Comparison of ENCODE assay signal across 1 cellular context in the genomic region with DNA sequence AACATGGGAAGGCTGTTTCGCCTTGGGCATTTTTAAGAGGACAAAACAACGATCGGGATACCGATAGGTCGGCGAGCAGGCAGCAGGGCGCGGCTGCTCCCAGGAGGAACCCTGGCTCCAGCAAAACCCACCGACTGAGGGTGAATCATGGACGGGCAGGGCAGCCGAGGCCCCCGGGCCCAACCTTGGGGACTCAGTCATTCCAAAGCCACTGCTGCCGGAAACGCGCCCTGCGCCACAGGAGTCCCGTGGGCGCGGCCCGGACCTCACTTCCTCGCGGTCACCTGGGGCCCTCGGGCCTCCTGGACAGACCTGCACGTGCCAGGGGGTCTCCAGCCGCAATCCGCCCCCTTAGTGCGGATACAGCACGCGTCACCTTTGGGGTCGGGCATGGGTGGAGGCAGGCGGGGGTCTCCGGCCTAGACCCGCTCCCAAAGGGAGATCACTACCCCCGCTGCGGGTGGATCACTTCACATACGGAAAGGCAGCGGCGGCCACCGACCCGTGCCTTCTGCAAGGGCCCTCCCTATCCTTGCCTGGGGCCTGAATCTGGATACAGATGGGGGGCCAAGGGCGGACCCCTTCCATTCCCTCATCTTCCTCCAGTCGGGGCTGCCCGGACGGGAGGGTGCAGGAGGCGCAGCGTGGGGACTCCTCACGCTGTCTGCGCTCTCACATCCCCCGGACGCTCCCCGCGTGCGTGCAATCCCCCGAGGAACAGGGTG.
A peak's percentile ranks its signal among the peaks of the same experiment; 100 is the strongest.
TF ChIP-seq lines count a peak whose summit lies in the region.

No MANE protein-coding gene starts in this region.

TF ChIP-seq in HepG2, 621 proteins besides CTCF, POLR2A, EP300 and RAD21 (continued from another document and continues in another):
- TF ChIP-seq, protein P1, sequence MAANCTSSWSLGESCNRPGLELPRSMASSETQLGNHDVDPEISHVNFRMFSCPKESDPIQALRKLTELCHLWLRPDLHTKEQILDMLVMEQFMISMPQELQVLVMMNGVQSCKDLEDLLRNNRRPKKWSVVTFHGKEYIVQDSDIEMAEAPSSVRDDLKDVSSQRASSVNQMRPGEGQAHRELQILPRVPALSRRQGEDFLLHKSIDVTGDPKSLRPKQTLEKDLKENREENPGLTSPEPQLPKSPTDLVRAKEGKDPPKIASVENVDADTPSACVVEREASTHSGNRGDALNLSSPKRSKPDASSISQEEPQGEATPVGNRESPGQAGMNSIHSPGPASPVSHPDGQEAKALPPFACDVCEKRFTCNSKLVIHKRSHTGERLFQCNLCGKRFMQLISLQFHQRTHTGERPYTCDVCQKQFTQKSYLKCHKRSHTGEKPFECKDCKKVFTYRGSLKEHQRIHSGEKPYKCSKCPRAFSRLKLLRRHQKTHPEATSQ (CRISPR knock-in tag; IDR thresholded peaks at IDR 0.05; ENCODE audit: borderline replicate concordance): no peak
- no peak for TF ChIP-seq ZNF790 (CRISPR knock-in tag; IDR thresholded peaks at IDR 0.05; ENCODE audit: borderline replicate concordance)
- peak; percentile 75; the same call in 1 of the 2 replicates for TF ChIP-seq ZNF432 (CRISPR knock-in tag; IDR thresholded peaks at IDR 0.05; ENCODE audit: borderline replicate concordance)
- no peak for TF ChIP-seq HCFC1 (IDR thresholded peaks at IDR 0.05; ENCODE audit: low read depth, low read length)
- peak; percentile 8; the same call in 1 of the 2 replicates for TF ChIP-seq POLR2G (IDR thresholded peaks at IDR 0.05; ENCODE audit: low read depth, low read length)
- no peak for TF ChIP-seq ZNF205 (CRISPR knock-in tag; IDR thresholded peaks at IDR 0.05)
- TF ChIP-seq, protein P2, sequence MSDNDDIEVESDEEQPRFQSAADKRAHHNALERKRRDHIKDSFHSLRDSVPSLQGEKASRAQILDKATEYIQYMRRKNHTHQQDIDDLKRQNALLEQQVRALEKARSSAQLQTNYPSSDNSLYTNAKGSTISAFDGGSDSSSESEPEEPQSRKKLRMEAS (IDR thresholded peaks at IDR 0.05): peak; percentile 74
- TF ChIP-seq ZFP82 (CRISPR knock-in tag; IDR thresholded peaks at IDR 0.05; ENCODE audit: borderline replicate concordance): no peak
- TF ChIP-seq ZNF354B (CRISPR knock-in tag; IDR thresholded peaks at IDR 0.05): no peak
- TF ChIP-seq ZNF382 (CRISPR knock-in tag; IDR thresholded peaks at IDR 0.05; ENCODE audit: borderline replicate concordance): no peak
- TF ChIP-seq, protein P3, sequence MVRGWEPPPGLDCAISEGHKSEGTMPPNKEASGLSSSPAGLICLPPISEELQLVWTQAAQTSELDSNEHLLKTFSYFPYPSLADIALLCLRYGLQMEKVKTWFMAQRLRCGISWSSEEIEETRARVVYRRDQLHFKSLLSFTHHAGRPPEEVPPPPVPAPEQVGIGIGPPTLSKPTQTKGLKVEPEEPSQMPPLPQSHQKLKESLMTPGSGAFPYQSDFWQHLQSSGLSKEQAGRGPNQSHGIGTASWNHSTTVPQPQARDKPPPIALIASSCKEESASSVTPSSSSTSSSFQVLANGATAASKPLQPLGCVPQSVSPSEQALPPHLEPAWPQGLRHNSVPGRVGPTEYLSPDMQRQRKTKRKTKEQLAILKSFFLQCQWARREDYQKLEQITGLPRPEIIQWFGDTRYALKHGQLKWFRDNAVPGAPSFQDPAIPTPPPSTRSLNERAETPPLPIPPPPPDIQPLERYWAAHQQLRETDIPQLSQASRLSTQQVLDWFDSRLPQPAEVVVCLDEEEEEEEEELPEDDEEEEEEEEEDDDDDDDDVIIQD (CRISPR knock-in tag; IDR thresholded peaks at IDR 0.05; ENCODE audit: low read depth): no peak
- 0 out of 2 replicates have a peak, but pooled peaks have one; percentile 4 for TF ChIP-seq ZNF703 (CRISPR knock-in tag; IDR thresholded peaks at IDR 0.05; ENCODE audit: borderline replicate concordance)
- no peak for TF ChIP-seq MAFG (CRISPR knock-in tag; IDR thresholded peaks at IDR 0.05)
- TF ChIP-seq, protein P4, sequence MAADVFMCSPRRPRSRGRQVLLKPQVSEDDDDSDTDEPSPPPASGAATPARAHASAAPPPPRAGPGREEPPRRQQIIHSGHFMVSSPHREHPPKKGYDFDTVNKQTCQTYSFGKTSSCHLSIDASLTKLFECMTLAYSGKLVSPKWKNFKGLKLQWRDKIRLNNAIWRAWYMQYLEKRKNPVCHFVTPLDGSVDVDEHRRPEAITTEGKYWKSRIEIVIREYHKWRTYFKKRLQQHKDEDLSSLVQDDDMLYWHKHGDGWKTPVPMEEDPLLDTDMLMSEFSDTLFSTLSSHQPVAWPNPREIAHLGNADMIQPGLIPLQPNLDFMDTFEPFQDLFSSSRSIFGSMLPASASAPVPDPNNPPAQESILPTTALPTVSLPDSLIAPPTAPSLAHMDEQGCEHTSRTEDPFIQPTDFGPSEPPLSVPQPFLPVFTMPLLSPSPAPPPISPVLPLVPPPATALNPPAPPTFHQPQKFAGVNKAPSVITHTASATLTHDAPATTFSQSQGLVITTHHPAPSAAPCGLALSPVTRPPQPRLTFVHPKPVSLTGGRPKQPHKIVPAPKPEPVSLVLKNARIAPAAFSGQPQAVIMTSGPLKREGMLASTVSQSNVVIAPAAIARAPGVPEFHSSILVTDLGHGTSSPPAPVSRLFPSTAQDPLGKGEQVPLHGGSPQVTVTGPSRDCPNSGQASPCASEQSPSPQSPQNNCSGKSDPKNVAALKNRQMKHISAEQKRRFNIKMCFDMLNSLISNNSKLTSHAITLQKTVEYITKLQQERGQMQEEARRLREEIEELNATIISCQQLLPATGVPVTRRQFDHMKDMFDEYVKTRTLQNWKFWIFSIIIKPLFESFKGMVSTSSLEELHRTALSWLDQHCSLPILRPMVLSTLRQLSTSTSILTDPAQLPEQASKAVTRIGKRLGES (CRISPR knock-in tag; IDR thresholded peaks at IDR 0.05; ENCODE audit: borderline replicate concordance): no peak
- no peak; the same call in 1 of the 2 replicates for TF ChIP-seq ZNF451 (CRISPR knock-in tag; IDR thresholded peaks at IDR 0.05)
- TF ChIP-seq, protein P5, sequence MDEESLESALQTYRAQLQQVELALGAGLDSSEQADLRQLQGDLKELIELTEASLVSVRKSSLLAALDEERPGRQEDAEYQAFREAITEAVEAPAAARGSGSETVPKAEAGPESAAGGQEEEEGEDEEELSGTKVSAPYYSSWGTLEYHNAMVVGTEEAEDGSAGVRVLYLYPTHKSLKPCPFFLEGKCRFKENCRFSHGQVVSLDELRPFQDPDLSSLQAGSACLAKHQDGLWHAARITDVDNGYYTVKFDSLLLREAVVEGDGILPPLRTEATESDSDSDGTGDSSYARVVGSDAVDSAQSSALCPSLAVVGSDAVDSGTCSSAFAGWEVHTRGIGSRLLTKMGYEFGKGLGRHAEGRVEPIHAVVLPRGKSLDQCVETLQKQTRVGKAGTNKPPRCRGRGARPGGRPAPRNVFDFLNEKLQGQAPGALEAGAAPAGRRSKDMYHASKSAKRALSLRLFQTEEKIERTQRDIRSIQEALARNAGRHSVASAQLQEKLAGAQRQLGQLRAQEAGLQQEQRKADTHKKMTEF (CRISPR knock-in tag; IDR thresholded peaks at IDR 0.05): no peak
- TF ChIP-seq ZNF251 (CRISPR knock-in tag; IDR thresholded peaks at IDR 0.05): no peak
- no peak for TF ChIP-seq REPIN1 (CRISPR knock-in tag; IDR thresholded peaks at IDR 0.05; ENCODE audit: borderline replicate concordance, low read depth)
- TF ChIP-seq ZNF569 (CRISPR knock-in tag; IDR thresholded peaks at IDR 0.05; ENCODE audit: borderline replicate concordance): no peak
- TF ChIP-seq SPEN (CRISPR knock-in tag; IDR thresholded peaks at IDR 0.05; ENCODE audit: low read depth): peak; percentile 1; the same call in 1 of the 2 replicates
- TF ChIP-seq RORA (CRISPR knock-in tag; IDR thresholded peaks at IDR 0.05): no peak
- TF ChIP-seq, protein P6, sequence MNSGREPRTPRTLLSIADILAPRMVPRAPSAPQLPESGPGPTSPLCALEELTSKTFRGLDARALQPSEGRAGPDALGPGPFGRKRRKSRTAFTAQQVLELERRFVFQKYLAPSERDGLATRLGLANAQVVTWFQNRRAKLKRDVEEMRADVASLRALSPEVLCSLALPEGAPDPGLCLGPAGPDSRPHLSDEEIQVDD (CRISPR knock-in tag; IDR thresholded peaks at IDR 0.05; ENCODE audit: borderline replicate concordance): no peak; the same call in 1 of the 2 replicates
- TF ChIP-seq PLRG1 (conservative IDR thresholded peaks at IDR 0.05): no peak
- TF ChIP-seq XBP1 (CRISPR knock-in tag; IDR thresholded peaks at IDR 0.05): no peak
- no peak for TF ChIP-seq NFKBIZ (CRISPR knock-in tag; IDR thresholded peaks at IDR 0.05)
- 0 out of 2 replicates have a peak, but pooled peaks have one; percentile 44 for TF ChIP-seq ZNF256 (CRISPR knock-in tag; conservative IDR thresholded peaks at IDR 0.05)
- TF ChIP-seq CBX5 (CRISPR knock-in tag; IDR thresholded peaks at IDR 0.05; ENCODE audit: borderline replicate concordance): no peak
- TF ChIP-seq, protein P7, sequence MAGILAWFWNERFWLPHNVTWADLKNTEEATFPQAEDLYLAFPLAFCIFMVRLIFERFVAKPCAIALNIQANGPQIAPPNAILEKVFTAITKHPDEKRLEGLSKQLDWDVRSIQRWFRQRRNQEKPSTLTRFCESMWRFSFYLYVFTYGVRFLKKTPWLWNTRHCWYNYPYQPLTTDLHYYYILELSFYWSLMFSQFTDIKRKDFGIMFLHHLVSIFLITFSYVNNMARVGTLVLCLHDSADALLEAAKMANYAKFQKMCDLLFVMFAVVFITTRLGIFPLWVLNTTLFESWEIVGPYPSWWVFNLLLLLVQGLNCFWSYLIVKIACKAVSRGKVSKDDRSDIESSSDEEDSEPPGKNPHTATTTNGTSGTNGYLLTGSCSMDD (CRISPR knock-in tag; IDR thresholded peaks at IDR 0.05): no peak
- TF ChIP-seq SNAPC2 (CRISPR knock-in tag; IDR thresholded peaks at IDR 0.05): no peak
- TF ChIP-seq, protein P8, sequence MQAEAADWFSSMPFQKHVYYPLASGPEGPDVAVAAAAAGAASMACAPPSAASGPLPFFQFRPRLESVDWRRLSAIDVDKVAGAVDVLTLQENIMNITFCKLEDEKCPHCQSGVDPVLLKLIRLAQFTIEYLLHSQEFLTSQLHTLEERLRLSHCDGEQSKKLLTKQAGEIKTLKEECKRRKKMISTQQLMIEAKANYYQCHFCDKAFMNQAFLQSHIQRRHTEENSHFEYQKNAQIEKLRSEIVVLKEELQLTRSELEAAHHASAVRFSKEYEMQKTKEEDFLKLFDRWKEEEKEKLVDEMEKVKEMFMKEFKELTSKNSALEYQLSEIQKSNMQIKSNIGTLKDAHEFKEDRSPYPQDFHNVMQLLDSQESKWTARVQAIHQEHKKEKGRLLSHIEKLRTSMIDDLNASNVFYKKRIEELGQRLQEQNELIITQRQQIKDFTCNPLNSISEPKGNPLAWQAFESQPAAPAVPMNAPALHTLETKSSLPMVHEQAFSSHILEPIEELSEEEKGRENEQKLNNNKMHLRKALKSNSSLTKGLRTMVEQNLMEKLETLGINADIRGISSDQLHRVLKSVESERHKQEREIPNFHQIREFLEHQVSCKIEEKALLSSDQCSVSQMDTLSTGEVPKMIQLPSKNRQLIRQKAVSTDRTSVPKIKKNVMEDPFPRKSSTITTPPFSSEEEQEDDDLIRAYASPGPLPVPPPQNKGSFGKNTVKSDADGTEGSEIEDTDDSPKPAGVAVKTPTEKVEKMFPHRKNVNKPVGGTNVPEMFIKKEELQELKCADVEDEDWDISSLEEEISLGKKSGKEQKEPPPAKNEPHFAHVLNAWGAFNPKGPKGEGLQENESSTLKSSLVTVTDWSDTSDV (CRISPR knock-in tag; IDR thresholded peaks at IDR 0.05): no peak
- TF ChIP-seq, protein P9, sequence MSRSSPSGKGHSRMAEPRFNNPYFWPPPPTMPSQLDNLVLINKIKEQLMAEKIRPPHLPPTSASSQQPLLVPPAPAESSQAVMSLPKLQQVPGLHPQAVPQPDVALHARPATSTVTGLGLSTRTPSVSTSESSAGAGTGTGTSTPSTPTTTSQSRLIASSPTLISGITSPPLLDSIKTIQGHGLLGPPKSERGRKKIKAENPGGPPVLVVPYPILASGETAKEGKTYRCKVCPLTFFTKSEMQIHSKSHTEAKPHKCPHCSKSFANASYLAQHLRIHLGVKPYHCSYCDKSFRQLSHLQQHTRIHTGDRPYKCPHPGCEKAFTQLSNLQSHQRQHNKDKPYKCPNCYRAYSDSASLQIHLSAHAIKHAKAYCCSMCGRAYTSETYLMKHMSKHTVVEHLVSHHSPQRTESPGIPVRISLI (CRISPR knock-in tag; IDR thresholded peaks at IDR 0.05; ENCODE audit: borderline replicate concordance): peak; percentile 40; the same call in 1 of the 2 replicates
- 0 out of 2 replicates have a peak, but pooled peaks have one; percentile 6 for TF ChIP-seq MEIS1 (CRISPR knock-in tag; IDR thresholded peaks at IDR 0.05; ENCODE audit: borderline replicate concordance)
- TF ChIP-seq, protein P10, sequence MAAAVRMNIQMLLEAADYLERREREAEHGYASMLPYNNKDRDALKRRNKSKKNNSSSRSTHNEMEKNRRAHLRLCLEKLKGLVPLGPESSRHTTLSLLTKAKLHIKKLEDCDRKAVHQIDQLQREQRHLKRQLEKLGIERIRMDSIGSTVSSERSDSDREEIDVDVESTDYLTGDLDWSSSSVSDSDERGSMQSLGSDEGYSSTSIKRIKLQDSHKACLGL (CRISPR knock-in tag; IDR thresholded peaks at IDR 0.05): peak; percentile 74; the same call in 1 of the 2 replicates
- TF ChIP-seq NAIF1 (CRISPR knock-in tag; IDR thresholded peaks at IDR 0.05; ENCODE audit: borderline replicate concordance): 0 out of 2 replicates have a peak, but pooled peaks have one; percentile 21
- TF ChIP-seq MAFK (conservative IDR thresholded peaks at IDR 0.05 in 1 of 2, IDR thresholded peaks at IDR 0.05 in 1 of 2; ENCODE audit: low read length in 2 of 2): no peak
- TF ChIP-seq GFI1 (CRISPR knock-in tag; IDR thresholded peaks at IDR 0.05; ENCODE audit: borderline replicate concordance): peak; percentile 10; the same call in 1 of the 2 replicates
- TF ChIP-seq CREB1 (IDR thresholded peaks at IDR 0.05): no peak
- no peak for TF ChIP-seq CREB1 (CRISPR knock-in tag; IDR thresholded peaks at IDR 0.05)
- no peak for TF ChIP-seq ZNF761 (CRISPR knock-in tag; conservative IDR thresholded peaks at IDR 0.05)
- no peak for TF ChIP-seq TCF12 (IDR thresholded peaks at IDR 0.05)
- TF ChIP-seq TCF12 (CRISPR knock-in tag; IDR thresholded peaks at IDR 0.05): no peak
- no peak; the same call in 1 of the 2 replicates for TF ChIP-seq ZBTB42 (CRISPR knock-in tag; IDR thresholded peaks at IDR 0.05)
- TF ChIP-seq DPF2 (CRISPR knock-in tag; IDR thresholded peaks at IDR 0.05; ENCODE audit: borderline replicate concordance, low read depth): no peak
- TF ChIP-seq ZNF615 (CRISPR knock-in tag; IDR thresholded peaks at IDR 0.05; ENCODE audit: borderline replicate concordance): no peak
- TF ChIP-seq NR2C2 (CRISPR knock-in tag; IDR thresholded peaks at IDR 0.05; ENCODE audit: borderline replicate concordance): peak; percentile 4; the same call in 1 of the 2 replicates
- TF ChIP-seq ZBTB1 (CRISPR knock-in tag; IDR thresholded peaks at IDR 0.05; ENCODE audit: borderline replicate concordance): no peak
- TF ChIP-seq MBD4 (IDR thresholded peaks at IDR 0.05; ENCODE audit: borderline replicate concordance, low read length): no peak
- TF ChIP-seq ZIK1 (CRISPR knock-in tag; IDR thresholded peaks at IDR 0.05; ENCODE audit: borderline replicate concordance, low read depth): no peak
- no peak for TF ChIP-seq ZNF333 (CRISPR knock-in tag; IDR thresholded peaks at IDR 0.05; ENCODE audit: borderline replicate concordance)
- TF ChIP-seq, protein P11, sequence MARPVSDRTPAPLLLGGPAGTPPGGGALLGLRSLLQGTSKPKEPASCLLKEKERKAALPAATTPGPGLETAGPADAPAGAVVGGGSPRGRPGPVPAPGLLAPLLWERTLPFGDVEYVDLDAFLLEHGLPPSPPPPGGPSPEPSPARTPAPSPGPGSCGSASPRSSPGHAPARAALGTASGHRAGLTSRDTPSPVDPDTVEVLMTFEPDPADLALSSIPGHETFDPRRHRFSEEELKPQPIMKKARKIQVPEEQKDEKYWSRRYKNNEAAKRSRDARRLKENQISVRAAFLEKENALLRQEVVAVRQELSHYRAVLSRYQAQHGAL (CRISPR knock-in tag; IDR thresholded peaks at IDR 0.05; ENCODE audit: not compliant biosample characterization): no peak
- TF ChIP-seq EZH2 (conservative IDR thresholded peaks at IDR 0.05; ENCODE audit: low read depth, low read length): no peak
